Comparison of ENCODE assay signal across 25 cellular contexts in genomic region chr17:4932756-4933155, GRCh38. TPM values are rescaled to one million over a fixed set of nuclear protein-coding genes. Genes with fewer than 3 reads are reported as not detected.
"Had no signal": no experiment of that assay in that cellular context is flagged by ENCODE, and none has a peak within 500 bp of the region (broad histone marks: within the 10 kb centered on the region; RNA-seq: fewer than 3 reads in every experiment).

No MANE protein-coding gene starts in this region.

- ATAC-seq: activated CD4-positive, CD25-positive, alpha-beta regulatory T cell treated with anti-CD3 and anti-CD28 coated beads, Interleukin-2, amount 50 U/mL, for 24 hours; activated naive CD4-positive, alpha-beta T cell treated with anti-CD3 and anti-CD28 coated beads, Interleukin-2, amount 50 U/mL, for 72 hours; foreskin keratinocyte; left lobe of liver; upper lobe of right lung had no signal

- H3K4me3 ChIP-seq: cardiac muscle cell, hepatocyte, lung, spleen, upper lobe of right lung had no signal

- FAIRE-seq: keratinocyte had no signal

- H3K4me3 Mint-ChIP-seq: mesothelial cell of epicardium; nephron; T-helper 1 cell treated with Interleukin-12 subunit alpha and Interleukin-12 subunit beta and Interleukin-4 antibody, amounts not matched to agents 30 μg/mL and 1 μg/mL, for 36 hours had no signal

- H3K27ac ChIP-seq: cardiac muscle cell, foreskin keratinocyte, hepatocyte, upper lobe of right lung had no signal

- H3K36me3 Mint-ChIP-seq: activated naive CD4-positive, alpha-beta T cell treated with anti-CD3 and anti-CD28 coated beads, Interleukin-2, amount 50 U/mL, for 72 hours had no signal

- H3K27ac Mint-ChIP-seq: activated T-cell treated with anti-CD3 and anti-CD28 coated beads, Interleukin-2, amount 50 U/mL, for 72 hours; mesothelial cell of epicardium; T-helper 1 cell treated with Interleukin-12 subunit alpha and Interleukin-12 subunit beta and Interleukin-4 antibody, amounts not matched to agents 30 μg/mL and 1 μg/mL, for 36 hours had no signal

- H2AFZ ChIP-seq: hepatocyte had no signal

- H3K4me2 ChIP-seq: hepatocyte had no signal

- H3K9me3 ChIP-seq: spleen, upper lobe of right lung had no signal

- H3K27me3 ChIP-seq: cardiac muscle cell, foreskin keratinocyte, hepatocyte, spleen, upper lobe of right lung had no signal

- H3K9me3 Mint-ChIP-seq: activated naive CD4-positive, alpha-beta T cell treated with anti-CD3 and anti-CD28 coated beads, Interleukin-2, amount 50 U/mL, for 72 hours; activated T-cell treated with anti-CD3 and anti-CD28 coated beads, Interleukin-2, amount 50 U/mL, for 72 hours; mesothelial cell of epicardium; nephron; T-helper 1 cell treated with Interleukin-12 subunit alpha and Interleukin-12 subunit beta and Interleukin-4 antibody, amounts not matched to agents 30 μg/mL and 1 μg/mL, for 36 hours had no signal

- DNase-seq: activated CD8-positive, alpha-beta memory T cell treated with anti-CD3 and anti-CD28 coated beads for 24 hours; activated CD8-positive, alpha-beta memory T cell treated with anti-CD3 and anti-CD28 coated beads, Interleukin-2, amount 50 U/mL, for 48 hours; activated gamma-delta T cell; activated T-cell treated with anti-CD3 and anti-CD28 coated beads, Interleukin-2, amount 50 U/mL, for 72 hours; amniotic stem cell; foreskin keratinocyte; retina; spleen; stimulated activated naive CD4-positive, alpha-beta T cell; upper lobe of right lung had no signal

RNA-seq across cellular contexts. Expression of gene GP1BA, which starts 0.7 kb away (rescaled TPM):
- total RNA-seq: activated naive CD4-positive, alpha-beta T cell treated with anti-CD3 and anti-CD28 coated beads, Interleukin-2, amount 50 U/mL, for 72 hours; cardiac muscle cell; dermis microvascular lymphatic vessel endothelial cell; epithelial cell of proximal tubule; fibroblast of lung; foreskin keratinocyte; hepatocyte; left lobe of liver; mesothelial cell of epicardium; omental fat pad; posterior vena cava had no signal
- polyA plus RNA-seq: fibroblast of lung, foreskin keratinocyte, hepatocyte, keratinocyte had no signal
